ENCODE assay signal across 28 cellular contexts in the genomic region with DNA sequence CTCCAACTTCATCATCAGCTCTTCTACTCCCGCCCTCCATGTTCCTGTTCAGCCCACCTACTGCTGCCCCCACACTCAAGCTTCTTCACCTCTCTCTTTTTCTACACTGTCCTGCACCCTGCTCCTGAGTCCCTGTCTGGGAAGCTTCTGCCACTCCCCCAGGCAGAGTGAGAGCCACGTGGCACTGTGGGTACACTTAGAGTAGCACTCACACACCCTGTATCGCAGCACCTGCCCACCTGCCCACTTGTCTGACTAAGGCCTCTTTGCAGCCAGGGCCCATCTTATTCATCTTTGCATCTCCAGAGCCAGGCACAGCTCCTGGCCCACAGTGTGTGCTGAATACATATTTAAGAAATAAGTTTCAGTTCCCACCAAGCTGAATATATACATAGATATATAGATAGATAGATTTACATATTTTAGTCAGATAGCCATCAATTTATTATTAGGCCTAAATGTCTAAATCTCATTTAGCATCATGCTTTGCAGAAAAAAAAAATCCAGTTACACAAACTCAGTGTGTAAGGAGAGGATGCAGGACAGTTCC. TPM values are rescaled to one million over a fixed set of nuclear protein-coding genes. Genes with fewer than 3 reads are reported as not detected.
"Had no signal": no experiment of that assay in that cellular context is flagged by ENCODE, and none has a peak within 500 bp of the region (broad histone marks: within the 10 kb centered on the region; RNA-seq: fewer than 3 reads in every experiment).

No MANE protein-coding gene starts in this region.

- ATAC-seq: body of pancreas; left lung; lower lobe of right lung; naive thymus-derived CD8-positive, alpha-beta T cell; pancreas; psoas muscle; stimulated activated naive B cell treated with anti-CD40 and anti-IgM and Interleukin-4, amounts not matched to agents 10 μg/mL and 1 μg/mL and 100 μg/mL, for 72 hours had no signal

- DNase-seq: activated CD4-positive, alpha-beta memory T cell treated with anti-CD3 and anti-CD28 coated beads for 36 hours; activated CD4-positive, alpha-beta T cell treated with anti-CD3 and anti-CD28 coated beads, Interleukin-2, amount 10 ng/mL, durations not matched to agents 24 days and 14 days; activated CD4-positive, CD25-positive, alpha-beta regulatory T cell treated with anti-CD3 and anti-CD28 coated beads, Interleukin-2, amount 50 U/mL, for 72 hours; activated CD8-positive, alpha-beta memory T cell treated with anti-CD3 and anti-CD28 coated beads, Interleukin-2, amount 50 U/mL, for 4 hours; activated effector memory CD4-positive, alpha-beta T cell treated with anti-CD3 and anti-CD28 coated beads, Interleukin-2, amount 50 U/mL, for 16 hours; activated naive CD4-positive, alpha-beta T cell treated with anti-CD3 and anti-CD28 coated beads for 36 hours; activated naive CD8-positive, alpha-beta T cell treated with anti-CD3 and anti-CD28 coated beads for 36 hours; activated T-cell treated with anti-CD3 and anti-CD28 coated beads, Interleukin-2, amount 50 U/mL, for 1 hour; adrenal gland; aorta; body of pancreas; effector CD8-positive, alpha-beta T cell; esophagus squamous epithelium; foreskin melanocyte; left lung; lower lobe of right lung; mesenchymal stem cell; naive thymus-derived CD8-positive, alpha-beta T cell; pancreas; psoas muscle; sigmoid colon; small intestine; stimulated activated CD4-positive, alpha-beta T cell treated with anti-CD3 and anti-CD28 coated beads, Interleukin-4, amount 100 ng/mL, for 24 hours; stimulated activated naive B cell treated with anti-CD40 and anti-IgM and Interleukin-4, amounts not matched to agents 10 μg/mL and 1 μg/mL and 100 μg/mL, for 72 hours; stomach; thyroid gland had no signal

RNA-seq across cellular contexts. Expression of a gene that starts 24.9 kb away (rescaled TPM):
- total RNA-seq: activated CD4-positive, alpha-beta memory T cell treated with anti-CD3 and anti-CD28 coated beads for 36 hours; activated CD4-positive, alpha-beta T cell treated with anti-CD3 and anti-CD28 coated beads, Interleukin-2, amount 10 ng/mL, durations not matched to agents 24 days and 14 days; activated CD8-positive, alpha-beta memory T cell treated with anti-CD3 and anti-CD28 coated beads for 36 hours; activated naive CD4-positive, alpha-beta T cell treated with anti-CD3 and anti-CD28 coated beads for 36 hours; activated naive CD8-positive, alpha-beta T cell treated with anti-CD3 and anti-CD28 coated beads for 36 hours; activated T-helper 1 cell treated with anti-CD3 and anti-CD28 coated beads, Interleukin-12 subunit alpha, Interleukin-12 subunit beta, Interleukin-2, Interleukin-4 antibody, amounts not matched to agents 30 ng/mL and 10 ng/mL and 1 ng/mL, durations not matched to agents 14 hours and 24 hours and 36 hours had no signal
